ENCODE assay signal across 29 cellular contexts in genomic region chr6:157271911-157272310, GRCh38.
"Had no signal": no experiment of that assay in that cellular context is flagged by ENCODE, and none has a peak within 500 bp of the region (broad histone marks: within the 10 kb centered on the region; RNA-seq: fewer than 3 reads in every experiment).

No MANE protein-coding gene starts in this region.

- H3K27me3 ChIP-seq: breast epithelium, gastrocnemius medialis, hepatocyte, pancreas, sigmoid colon, tibial nerve had no signal

- H2AFZ ChIP-seq: hepatocyte had no signal

- FAIRE-seq: pancreas, small intestine had no signal

- H3K4me1 ChIP-seq: breast epithelium, pancreas had no signal

- H3K4me2 ChIP-seq: hepatocyte had no signal

- H3K36me3 ChIP-seq: breast epithelium, gastrocnemius medialis, pancreas, sigmoid colon, tibial nerve had no signal

- ATAC-seq: activated naive CD8-positive, alpha-beta T cell treated with anti-CD3 and anti-CD28 coated beads, Interleukin-2, amount 50 U/mL, for 24 hours; gastrocnemius medialis; left cardiac atrium; naive thymus-derived CD4-positive, alpha-beta T cell; pancreas; psoas muscle; stimulated activated memory B cell treated with anti-CD40 and anti-IgM and Interleukin-4, amounts not matched to agents 10 μg/mL and 1 μg/mL and 100 μg/mL, for 72 hours; stimulated activated naive CD8-positive, alpha-beta T cell treated with anti-CD3 and anti-CD28 coated beads, Interleukin-15, amount 100 ng/mL, for 72 hours had no signal

- DNase-seq: activated CD4-positive, alpha-beta T cell treated with anti-CD3 and anti-CD28 coated beads for 4 hours; activated CD4-positive, alpha-beta T cell treated with anti-CD3 and anti-CD28 coated beads, Interleukin-2, amount 50 U/mL, for 4 hours; activated CD4-positive, CD25-positive, alpha-beta regulatory T cell; activated naive CD8-positive, alpha-beta T cell treated with anti-CD3 and anti-CD28 coated beads, Interleukin-2, amount 50 U/mL, for 24 hours; activated T-cell treated with anti-CD3 and anti-CD28 coated beads, Interleukin-2, amount 50 U/mL, for 24 hours; amygdala; central memory CD4-positive, alpha-beta T cell; dermis blood vessel endothelial cell; effector memory CD4-positive, alpha-beta T cell; erythroblast; gastrocnemius medialis; islet precursor cell; left cardiac atrium; mammary epithelial cell; naive thymus-derived CD4-positive, alpha-beta T cell; pancreas; psoas muscle; sigmoid colon; stimulated activated CD4-positive, alpha-beta T cell treated with anti-CD3 and anti-CD28 coated beads, Interleukin-1b, Interleukin-23, amount 100 ng/mL, for 48 hours; stimulated activated CD4-positive, alpha-beta T cell treated with anti-CD3 and anti-CD28 coated beads, Interleukin-4, amount 100 ng/mL, for 4 hours; stimulated activated CD8-positive, alpha-beta memory T cell treated with anti-CD3 and anti-CD28 coated beads, Interleukin-4, amount 100 ng/mL, for 48 hours; stimulated activated naive CD8-positive, alpha-beta T cell treated with anti-CD3 and anti-CD28 coated beads, Interleukin-15, amount 100 ng/mL, for 72 hours; substantia nigra; T-helper 1 cell had no signal

- H3K9me3 ChIP-seq: breast epithelium, gastrocnemius medialis, pancreas, psoas muscle, sigmoid colon, tibial nerve had no signal

- H3K4me3 ChIP-seq: breast epithelium, gastrocnemius medialis, hepatocyte, pancreas, psoas muscle, sigmoid colon, tibial nerve had no signal

- H3K79me2 ChIP-seq: hepatocyte had no signal

- H3K27ac ChIP-seq: gastrocnemius medialis, hepatocyte, pancreas, psoas muscle, sigmoid colon had no signal
